28 cellular contexts compared by ENCODE assay signal in genomic region chr9:109455861-109456260, GRCh38. TPM values are rescaled to one million over a fixed set of nuclear protein-coding genes. Genes with fewer than 3 reads are reported as not detected.
DNase-seq lines count a peak whose midpoint lies in the region; ATAC-seq and TF ChIP-seq lines count a peak whose summit lies in the region.
"Had no signal": no experiment of that assay in that cellular context is flagged by ENCODE, and none has a peak within 500 bp of the region (broad histone marks: within the 10 kb centered on the region; RNA-seq: fewer than 3 reads in every experiment).

No MANE protein-coding gene starts in this region.

- peak overlapping the region; percentile 98 for H3K27ac ChIP-seq in DND-41 (ENCODE audit: low read length)
- no peak overlapping the region for H3K27ac ChIP-seq in OCI-LY3 (ENCODE audit: low read length)
- no peak overlapping the region for H3K27ac ChIP-seq in sigmoid colon
- H3K27ac ChIP-seq: heart right ventricle, ovary, uterus had no signal

- H3K36me3 Mint-ChIP-seq in activated naive CD4-positive, alpha-beta T cell treated with anti-CD3 and anti-CD28 coated beads, Interleukin-2, amount 10 ng/mL, durations not matched to agents 7 days and 5 days: no peaks in the 10 kb centered on the region
- no peaks in the 10 kb centered on the region for H3K36me3 Mint-ChIP-seq in endothelial cell (ENCODE audit: low read depth, unreplicated experiment)
- H3K36me3 Mint-ChIP-seq: CD4-positive, alpha-beta memory T cell; immature natural killer cell; natural killer cell treated with Interleukin-12 subunit alpha and Interleukin-12 subunit beta and Interleukin-15 and Interleukin-18, amount 100 ng/mL, for 72 hours had no signal

- H2AFZ ChIP-seq in DND-41 (ENCODE audit: low read depth, low read length) (no peak overlapping the region), OCI-LY3 (ENCODE audit: low read depth, low read length) (peak overlapping the region; percentile 51; the same call in 1 of the 2 replicates)

- in situ Hi-C loops in GM13977 (cut with MboI; ENCODE audit: low pct_unique_long_range_greater_than_20kb, low sequenced_read_pairs, unreplicated experiment): no loop called here

- DNase-seq in DND-41: peak; percentile 57
- no peak for DNase-seq in GM13977 (ENCODE audit: low spot score)
- peak; percentile 31 for DNase-seq in iPS-NIHi11 (ENCODE audit: low spot score)
- no peak for DNase-seq in activated naive CD4-positive, alpha-beta T cell treated with anti-CD3 and anti-CD28 coated beads, Interleukin-2, amount 10 ng/mL, durations not matched to agents 7 days and 5 days
- no peak for DNase-seq in sigmoid colon
- no peak for DNase-seq in anterior cingulate cortex (lab: John Stamatoyannopoulos, UW)
- DNase-seq in endothelial cell (ENCODE audit: low spot score): no peak
- DNase-seq: activated CD4-positive, alpha-beta T cell treated with anti-CD3 and anti-CD28 coated beads for 1 hour; activated naive CD4-positive, alpha-beta T cell treated with anti-CD3 and anti-CD28 coated beads for 36 hours; activated T-cell treated with anti-CD3 and anti-CD28 coated beads, Interleukin-2, amount 50 U/mL, for 72 hours; CD4-positive, alpha-beta memory T cell; central memory CD4-positive, alpha-beta T cell; erythroblast; foreskin fibroblast; GDM1; heart right ventricle; immature natural killer cell; IMR-90; NCI-H146; NCI-H524; ovary; right cardiac atrium; RPMI8226; SK-N-SH; substantia nigra; uterus had no signal

- 79 to 85% methylated on average over 11 of the region's 11 CpGs for WGBS in sigmoid colon, 2 donors

- no peaks in the 10 kb centered on the region for H3K27me3 ChIP-seq in DND-41 (ENCODE audit: insufficient read depth, low read length, poor library complexity)
- H3K27me3 ChIP-seq in OCI-LY3 (ENCODE audit: low read depth, low read length): peaks cover 10% of the 10 kb centered on the region; the same call in 1 of the 2 replicates
- H3K27me3 ChIP-seq in sigmoid colon: peaks cover 0 to 4% (median 0%) of the 10 kb centered on the region in 3 donors
- H3K27me3 ChIP-seq: ovary, uterus had no signal

- no peak overlapping the region for H3K27ac Mint-ChIP-seq in activated naive CD4-positive, alpha-beta T cell treated with anti-CD3 and anti-CD28 coated beads, Interleukin-2, amount 10 ng/mL, durations not matched to agents 7 days and 5 days
- no peak overlapping the region for H3K27ac Mint-ChIP-seq in endothelial cell (ENCODE audit: unreplicated experiment)
- H3K27ac Mint-ChIP-seq: activated naive CD4-positive, alpha-beta T cell treated with anti-CD3 and anti-CD28 coated beads for 36 hours; activated T-cell treated with anti-CD3 and anti-CD28 coated beads, Interleukin-2, amount 50 U/mL, for 72 hours; CD4-positive, alpha-beta memory T cell; immature natural killer cell; natural killer cell treated with Interleukin-12 subunit alpha and Interleukin-12 subunit beta and Interleukin-15 and Interleukin-18, amount 100 ng/mL, for 72 hours had no signal

- H3K36me3 ChIP-seq in DND-41 (ENCODE audit: insufficient read depth, low read length) (no peaks in the 10 kb centered on the region), OCI-LY3 (replicated peaks; ENCODE audit: low read depth, low read length) (no peaks in the 10 kb centered on the region), sigmoid colon (no peaks in the 10 kb centered on the region)
- H3K36me3 ChIP-seq: ovary, uterus had no signal

- TF ChIP-seq EP300 in sigmoid colon (IDR thresholded peaks at IDR 0.05): no peak

- no peak for TF ChIP-seq POLR2A in sigmoid colon (IDR thresholded peaks at IDR 0.05)

- H3K9me3 Mint-ChIP-seq in activated naive CD4-positive, alpha-beta T cell treated with anti-CD3 and anti-CD28 coated beads, Interleukin-2, amount 10 ng/mL, durations not matched to agents 7 days and 5 days: no peaks in the 10 kb centered on the region
- no peaks in the 10 kb centered on the region for H3K9me3 Mint-ChIP-seq in endothelial cell (ENCODE audit: unreplicated experiment)
- H3K9me3 Mint-ChIP-seq: activated naive CD4-positive, alpha-beta T cell treated with anti-CD3 and anti-CD28 coated beads for 36 hours; activated T-cell treated with anti-CD3 and anti-CD28 coated beads, Interleukin-2, amount 50 U/mL, for 72 hours; CD4-positive, alpha-beta memory T cell; natural killer cell treated with Interleukin-12 subunit alpha and Interleukin-12 subunit beta and Interleukin-15 and Interleukin-18, amount 100 ng/mL, for 72 hours had no signal

- H3K79me2 ChIP-seq in DND-41 (ENCODE audit: insufficient read depth, low read length): no peaks in the 10 kb centered on the region
- no peaks in the 10 kb centered on the region for H3K79me2 ChIP-seq in OCI-LY3 (ENCODE audit: low read length)

- H3K27me3 Mint-ChIP-seq in activated naive CD4-positive, alpha-beta T cell treated with anti-CD3 and anti-CD28 coated beads, Interleukin-2, amount 10 ng/mL, durations not matched to agents 7 days and 5 days: peaks cover 48% of the 10 kb centered on the region
- peaks cover 5% of the 10 kb centered on the region for H3K27me3 Mint-ChIP-seq in endothelial cell (ENCODE audit: unreplicated experiment)

- peaks cover 78% of the 10 kb centered on the region for H3K4me1 ChIP-seq in DND-41 (ENCODE audit: insufficient read depth, low read length)
- 0 out of 2 replicates have a peak, but pooled peaks cover 4% of the 10 kb centered on the region for H3K4me1 ChIP-seq in OCI-LY3 (ENCODE audit: low read length)
- no peaks in the 10 kb centered on the region for H3K4me1 ChIP-seq in sigmoid colon
- H3K4me1 ChIP-seq: heart right ventricle, uterus had no signal

- H3K4me2 ChIP-seq in DND-41 (ENCODE audit: insufficient read depth, low read length): no peak overlapping the region
- H3K4me2 ChIP-seq in OCI-LY3 (ENCODE audit: low read length): peak overlapping the region; percentile 19
- H3K4me2 ChIP-seq: SK-N-SH had no signal

- TF ChIP-seq CTCF in DND-41 (IDR thresholded peaks at IDR 0.05; ENCODE audit: borderline replicate concordance, extremely low read depth, low read length, poor library complexity, severe bottlenecking): peak; percentile 57
- TF ChIP-seq CTCF in GM13977 (IDR thresholded peaks at IDR 0.05; ENCODE audit: extremely low read depth, insufficient read depth, missing control alignments): peak; percentile 29
- TF ChIP-seq CTCF in OCI-LY3 (IDR thresholded peaks at IDR 0.05; ENCODE audit: low read depth, low read length): peak; percentile 38
- TF ChIP-seq CTCF in sigmoid colon (IDR thresholded peaks at IDR 0.05): no peak
- TF ChIP-seq CTCF in endothelial cell (IDR thresholded peaks at IDR 0.05; ENCODE audit: unreplicated experiment): no peak

- H3K9ac ChIP-seq in DND-41 (ENCODE audit: low read depth, low read length): no peak overlapping the region
- no peak overlapping the region for H3K9ac ChIP-seq in OCI-LY3 (ENCODE audit: low read length)
- H3K9ac ChIP-seq: SK-N-SH had no signal

- no peaks in the 10 kb centered on the region for H3K9me3 ChIP-seq in DND-41 (ENCODE audit: insufficient read depth, low read length, severe bottlenecking)
- H3K9me3 ChIP-seq in OCI-LY3 (ENCODE audit: insufficient read depth, low read length): no peaks in the 10 kb centered on the region
- no peaks in the 10 kb centered on the region for H3K9me3 ChIP-seq in sigmoid colon
- H3K9me3 ChIP-seq: heart right ventricle, ovary, SK-N-SH, uterus had no signal

- no peaks in the 10 kb centered on the region for H4K20me1 ChIP-seq in DND-41 (ENCODE audit: insufficient read depth, low read length)
- no peaks in the 10 kb centered on the region for H4K20me1 ChIP-seq in OCI-LY3 (ENCODE audit: insufficient read depth, low read length)

- H3K4me1 Mint-ChIP-seq in activated naive CD4-positive, alpha-beta T cell treated with anti-CD3 and anti-CD28 coated beads, Interleukin-2, amount 10 ng/mL, durations not matched to agents 7 days and 5 days: no peaks in the 10 kb centered on the region
- no peaks in the 10 kb centered on the region for H3K4me1 Mint-ChIP-seq in endothelial cell (ENCODE audit: unreplicated experiment)
- H3K4me1 Mint-ChIP-seq: CD4-positive, alpha-beta memory T cell; immature natural killer cell had no signal

- peak; percentile 38 for ATAC-seq in DND-41 (ENCODE audit: insufficient read depth, low read depth)
- ATAC-seq: activated T-cell treated with anti-CD3 and anti-CD28 coated beads, Interleukin-2, amount 50 U/mL, for 72 hours; heart right ventricle; right cardiac atrium had no signal

- intact Hi-C loops in sigmoid colon (cut with DNase I): no loop called here

- CTCF ChIA-PET in activated naive CD4-positive, alpha-beta T cell treated with anti-CD3 and anti-CD28 coated beads, Interleukin-2, amount 10 ng/mL, durations not matched to agents 7 days and 5 days (lab: Charles Lee): interaction anchor here (1.4 to 1.5 kb wide), 2 partner anchors 14 to 15 kb away, joined by 4 to 5 read pairs; no protein-coding TSS in a partner anchor

- H3K4me3 Mint-ChIP-seq in activated naive CD4-positive, alpha-beta T cell treated with anti-CD3 and anti-CD28 coated beads, Interleukin-2, amount 10 ng/mL, durations not matched to agents 7 days and 5 days: no peak overlapping the region
- H3K4me3 Mint-ChIP-seq in endothelial cell (ENCODE audit: unreplicated experiment): no peak overlapping the region
- H3K4me3 Mint-ChIP-seq: activated naive CD4-positive, alpha-beta T cell treated with anti-CD3 and anti-CD28 coated beads for 36 hours; activated T-cell treated with anti-CD3 and anti-CD28 coated beads, Interleukin-2, amount 50 U/mL, for 72 hours; CD4-positive, alpha-beta memory T cell; immature natural killer cell; natural killer cell treated with Interleukin-12 subunit alpha and Interleukin-12 subunit beta and Interleukin-15 and Interleukin-18, amount 100 ng/mL, for 72 hours had no signal

- no peak overlapping the region for H3K4me3 ChIP-seq in DND-41 (ENCODE audit: low read depth in 1 of 2, low read length in 2 of 2)
- H3K4me3 ChIP-seq in OCI-LY3 (ENCODE audit: low read length): no peak overlapping the region
- H3K4me3 ChIP-seq in sigmoid colon: no peak overlapping the region
- H3K4me3 ChIP-seq: heart right ventricle, ovary, uterus had no signal

RNA-seq across cellular contexts. Expression of gene PTPN3, which starts 42.2 kb away (rescaled TPM):
- total RNA-seq in sigmoid colon: 1 to 10 TPM; 1.3 to 2.5 (median 1.5) TPM
- polyA plus RNA-seq in sigmoid colon: 10 to 100 TPM; 12.6 to 25.0 (median 14.4) TPM
- total RNA-seq in endothelial cell (ENCODE audit: unreplicated experiment): 0.62 TPM
- total RNA-seq: CD4-positive, alpha-beta memory T cell had no signal
- polyA plus RNA-seq: CD4-positive, alpha-beta memory T cell; immature natural killer cell had no signal

Comparison
In these comparisons a context has a peak if more than half of its experiments do, and no peak if none do; other contexts are left out.
1. DNase-seq: peak in DND-41 (single experiment) and iPS-NIHi11 (single experiment); none in GM13977 (single experiment), activated naive CD4-positive, alpha-beta T cell treated with anti-CD3 and anti-CD28 coated beads, Interleukin-2, amount 10 ng/mL, durations not matched to agents 7 days and 5 days (single experiment), sigmoid colon (single experiment), anterior cingulate cortex (0 of 58) and endothelial cell (single experiment).
2. CTCF ChIP-seq: peak in DND-41 (single experiment), GM13977 (single experiment) and OCI-LY3 (single experiment); none in sigmoid colon (0 of 4) and endothelial cell (single experiment).